23 cellular contexts compared by ENCODE assay signal in genomic region chr4:152870605-152871004, GRCh38.
A peak's percentile ranks its signal among the peaks of the same experiment; 100 is the strongest.
DNase-seq lines count a peak whose midpoint lies in the region; ATAC-seq, FAIRE-seq and TF ChIP-seq lines count a peak whose summit lies in the region.
"Had no signal": no experiment of that assay in that cellular context is flagged by ENCODE, and none has a peak within 500 bp of the region (broad histone marks: within the 10 kb centered on the region; RNA-seq: fewer than 3 reads in every experiment).

No MANE protein-coding gene starts in this region.

- no peak for TF ChIP-seq CTCF in GM10248 (IDR thresholded peaks at IDR 0.05; ENCODE audit: control extremely low read depth, extremely low read depth, low read depth, missing control alignments)
- TF ChIP-seq CTCF in activated CD8-positive, alpha-beta T cell treated with anti-CD3 and anti-CD28 coated beads for 36 hours (IDR thresholded peaks at IDR 0.05): no peak

- intact Hi-C loops in activated CD8-positive, alpha-beta T cell treated with anti-CD3 and anti-CD28 coated beads for 36 hours (cut with micrococcal nuclease): no loop called here

- no peak overlapping the region for H3K4me3 Mint-ChIP-seq in activated CD8-positive, alpha-beta T cell treated with anti-CD3 and anti-CD28 coated beads for 36 hours
- no peak overlapping the region for H3K4me3 Mint-ChIP-seq in effector memory CD8-positive, alpha-beta T cell
- H3K4me3 Mint-ChIP-seq: IgD-negative memory B cell, T-cell had no signal

- H3K9me3 Mint-ChIP-seq in activated CD8-positive, alpha-beta T cell treated with anti-CD3 and anti-CD28 coated beads for 36 hours: no peaks in the 10 kb centered on the region
- no peaks in the 10 kb centered on the region for H3K9me3 Mint-ChIP-seq in effector memory CD8-positive, alpha-beta T cell
- H3K9me3 Mint-ChIP-seq: T-cell had no signal

- no peaks in the 10 kb centered on the region for H3K27me3 Mint-ChIP-seq in activated CD8-positive, alpha-beta T cell treated with anti-CD3 and anti-CD28 coated beads for 36 hours
- H3K27me3 Mint-ChIP-seq in effector memory CD8-positive, alpha-beta T cell: no peaks in the 10 kb centered on the region
- H3K27me3 Mint-ChIP-seq: IgD-negative memory B cell, T-cell had no signal

- peaks cover 16% of the 10 kb centered on the region for H3K36me3 Mint-ChIP-seq in activated CD8-positive, alpha-beta T cell treated with anti-CD3 and anti-CD28 coated beads for 36 hours (ENCODE audit: low read depth)
- peaks cover 3% of the 10 kb centered on the region for H3K36me3 Mint-ChIP-seq in effector memory CD8-positive, alpha-beta T cell (ENCODE audit: insufficient read depth)

- no peaks in the 10 kb centered on the region for H3K4me1 Mint-ChIP-seq in activated CD8-positive, alpha-beta T cell treated with anti-CD3 and anti-CD28 coated beads for 36 hours (ENCODE audit: low read depth)
- H3K4me1 Mint-ChIP-seq in effector memory CD8-positive, alpha-beta T cell (ENCODE audit: low read depth in 2 of 2): no peaks in the 10 kb centered on the region
- H3K4me1 Mint-ChIP-seq: T-cell had no signal

- CTCF ChIA-PET in GM10248 (lab: Yijun Ruan, JAX): interaction anchor here (1.0 to 1.5 kb wide), 3 partner anchors 12 to 213 kb away, joined by 3 to 4 read pairs (median 3); no protein-coding TSS in a partner anchor
- CTCF ChIA-PET in activated CD8-positive, alpha-beta T cell treated with anti-CD3 and anti-CD28 coated beads for 36 hours (lab: Charles Lee): interaction anchor here (0.7 kb wide), 1 partner anchor 257 kb away, joined by 4 read pairs; no protein-coding TSS in a partner anchor

- ATAC-seq in activated CD8-positive, alpha-beta T cell treated with anti-CD3 and anti-CD28 coated beads for 36 hours: no peak
- ATAC-seq in effector memory CD8-positive, alpha-beta T cell (replicated peaks): no peak
- ATAC-seq: GM12878, T-cell had no signal

- peak; percentile 97 for FAIRE-seq in islet of Langerhans (lab: Jason Lieb, UNC)

- H3K27ac Mint-ChIP-seq in activated CD8-positive, alpha-beta T cell treated with anti-CD3 and anti-CD28 coated beads for 36 hours: no peak overlapping the region
- H3K27ac Mint-ChIP-seq in effector memory CD8-positive, alpha-beta T cell: no peak overlapping the region
- H3K27ac Mint-ChIP-seq: T-cell had no signal

- DNase-seq in NCI-H82 (lab: John Stamatoyannopoulos, UW): peak; percentile 31
- no peak for DNase-seq in NCI-H82 treated with DMSO at 0.1 percent for 48 hours (lab: John Stamatoyannopoulos, UW; ENCODE audit: unreplicated experiment)
- peak; percentile 58 for DNase-seq in cerebellar cortex (ENCODE audit: low spot score)
- no peak for DNase-seq in GM10248 (ENCODE audit: extremely low spot score)
- no peak for DNase-seq in NCI-H1436 treated with DMSO at 0.1 percent for 48 hours (lab: John Stamatoyannopoulos, UW)
- no peak for DNase-seq in activated CD8-positive, alpha-beta T cell treated with anti-CD3 and anti-CD28 coated beads for 36 hours
- DNase-seq in effector memory CD8-positive, alpha-beta T cell: no peak
- DNase-seq: AML-193, DMS79, GM23248, HCEC 1CT, MV-4-11, NCI-H1105 treated with DMSO at 0.1 percent for 48 hours, NCI-H1694, NCI-H2081, NCI-H2227 treated with DMSO at 0.1 percent for 48 hours, NCI-H510A treated with DMSO at 0.1 percent for 48 hours, NCI-H774, Peyer's patch, T-cell had no signal

- POLR2A ChIA-PET in GM10248 (lab: Yijun Ruan, JAX): no interaction called here
- POLR2A ChIA-PET in activated CD8-positive, alpha-beta T cell treated with anti-CD3 and anti-CD28 coated beads for 36 hours (lab: Charles Lee): no interaction called here

Comparison
In these comparisons a context has a peak if more than half of its experiments do, and no peak if none do; other contexts are left out.
1. DNase-seq: peak in NCI-H82 (single experiment) and cerebellar cortex (single experiment); none in NCI-H82 treated with DMSO at 0.1 percent for 48 hours (single experiment), GM10248 (single experiment), NCI-H1436 treated with DMSO at 0.1 percent for 48 hours (single experiment), activated CD8-positive, alpha-beta T cell treated with anti-CD3 and anti-CD28 coated beads for 36 hours (single experiment) and effector memory CD8-positive, alpha-beta T cell (0 of 3).